In the genomic region with DNA sequence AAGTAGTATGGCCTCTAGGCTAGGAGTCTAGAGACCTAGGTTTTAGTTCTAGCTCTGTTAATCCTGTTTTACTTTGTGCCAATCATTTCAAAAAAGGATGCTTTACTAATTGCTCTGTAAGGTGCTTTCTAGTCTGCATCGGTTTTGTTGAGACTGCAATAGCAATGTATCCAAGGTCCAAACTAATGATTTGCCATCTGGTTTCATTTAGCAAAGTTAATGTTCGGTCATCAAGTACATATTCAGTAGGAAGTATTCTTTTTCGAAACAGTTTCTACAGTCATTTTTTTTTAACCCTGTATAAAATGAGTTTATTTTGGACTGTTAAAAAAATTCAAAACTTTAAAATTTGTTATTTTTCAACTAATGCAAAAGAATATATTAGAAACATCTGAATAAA, we compare ENCODE assay signal across 25 cellular contexts.
"Had no signal": no experiment of that assay in that cellular context is flagged by ENCODE, and none has a peak within 500 bp of the region (broad histone marks: within the 10 kb centered on the region; RNA-seq: fewer than 3 reads in every experiment).

No MANE protein-coding gene starts in this region.

- H3K27me3 Mint-ChIP-seq: central memory CD8-positive, alpha-beta T cell; memory B cell; naive thymus-derived CD4-positive, alpha-beta T cell; stimulated activated naive B cell treated with anti-CD40 and anti-IgM and Interleukin-4, amounts not matched to agents 10 μg/mL and 1 μg/mL and 100 μg/mL, for 72 hours; stimulated activated naive CD8-positive, alpha-beta T cell treated with anti-CD3 and anti-CD28 coated beads, Interleukin-15, amount 100 ng/mL, for 72 hours had no signal

- H3K9me3 Mint-ChIP-seq: central memory CD8-positive, alpha-beta T cell; memory B cell; naive thymus-derived CD4-positive, alpha-beta T cell; stimulated activated naive B cell treated with anti-CD40 and anti-IgM and Interleukin-4, amounts not matched to agents 10 μg/mL and 1 μg/mL and 100 μg/mL, for 72 hours; stimulated activated naive CD8-positive, alpha-beta T cell treated with anti-CD3 and anti-CD28 coated beads, Interleukin-15, amount 100 ng/mL, for 72 hours had no signal

- H3K4me1 ChIP-seq: gastrocnemius medialis had no signal

- H3K36me3 ChIP-seq: gastrocnemius medialis, left ventricle myocardium inferior, lower lobe of right lung, thoracic aorta had no signal

- H3K27ac ChIP-seq: gastrocnemius medialis, heart right ventricle, left ventricle myocardium inferior, lower lobe of right lung, thoracic aorta had no signal

- H3K27me3 ChIP-seq: dorsolateral prefrontal cortex, gastrocnemius medialis, heart right ventricle had no signal

- H3K4me3 Mint-ChIP-seq: central memory CD8-positive, alpha-beta T cell; memory B cell; naive thymus-derived CD4-positive, alpha-beta T cell; nephron progenitor cell; stimulated activated naive B cell treated with anti-CD40 and anti-IgM and Interleukin-4, amounts not matched to agents 10 μg/mL and 1 μg/mL and 100 μg/mL, for 72 hours; stimulated activated naive CD8-positive, alpha-beta T cell treated with anti-CD3 and anti-CD28 coated beads, Interleukin-15, amount 100 ng/mL, for 72 hours had no signal

- ATAC-seq: esophagus mucosa; gastrocnemius medialis; heart right ventricle; left cardiac atrium; lower lobe of right lung; naive thymus-derived CD4-positive, alpha-beta T cell; sciatic nerve; stimulated activated naive B cell treated with anti-CD40 and anti-IgM and Interleukin-4, amounts not matched to agents 10 μg/mL and 1 μg/mL and 100 μg/mL, for 72 hours; stimulated activated naive CD8-positive, alpha-beta T cell treated with anti-CD3 and anti-CD28 coated beads, Interleukin-15, amount 100 ng/mL, for 72 hours had no signal

- DNase-seq: cortex of kidney; dorsolateral prefrontal cortex; effector CD8-positive, alpha-beta T cell; gastrocnemius medialis; heart right ventricle; hypothalamus; islet precursor cell; left cardiac atrium; left ventricle myocardium inferior; lower lobe of right lung; naive thymus-derived CD4-positive, alpha-beta T cell; nephron progenitor cell; posterior cingulate gyrus; stimulated activated CD4-positive, alpha-beta T cell treated with anti-CD3 and anti-CD28 coated beads, Interleukin-2, amount 100 ng/mL, for 24 hours; stimulated activated CD4-positive, alpha-beta T cell treated with anti-CD3 and anti-CD28 coated beads, Interleukin-4, amount 100 ng/mL, for 4 hours; stimulated activated naive B cell treated with anti-CD40 and anti-IgM and Interleukin-4, amounts not matched to agents 10 μg/mL and 1 μg/mL and 100 μg/mL, for 72 hours; stimulated activated naive CD8-positive, alpha-beta T cell treated with anti-CD3 and anti-CD28 coated beads, Interleukin-15, amount 100 ng/mL, for 72 hours; trophoblast cell had no signal

- H3K4me3 ChIP-seq: dorsolateral prefrontal cortex, gastrocnemius medialis, heart right ventricle, left ventricle myocardium inferior, lower lobe of right lung, thoracic aorta had no signal

- H3K9me3 ChIP-seq: gastrocnemius medialis, heart right ventricle, left ventricle myocardium inferior, lower lobe of right lung, thoracic aorta had no signal

- FAIRE-seq: endometrium, urothelium cell line had no signal
